Comparison of ENCODE assay signal across 1 cellular context in genomic region chr1:244272471-244273261, GRCh38.
TF ChIP-seq lines count a peak whose summit lies in the region.

No MANE protein-coding gene starts in this region.

TF ChIP-seq in K562, 482 proteins besides CTCF, POLR2A, EP300 and RAD21 (continued from another document):
- TF ChIP-seq, protein P1, sequence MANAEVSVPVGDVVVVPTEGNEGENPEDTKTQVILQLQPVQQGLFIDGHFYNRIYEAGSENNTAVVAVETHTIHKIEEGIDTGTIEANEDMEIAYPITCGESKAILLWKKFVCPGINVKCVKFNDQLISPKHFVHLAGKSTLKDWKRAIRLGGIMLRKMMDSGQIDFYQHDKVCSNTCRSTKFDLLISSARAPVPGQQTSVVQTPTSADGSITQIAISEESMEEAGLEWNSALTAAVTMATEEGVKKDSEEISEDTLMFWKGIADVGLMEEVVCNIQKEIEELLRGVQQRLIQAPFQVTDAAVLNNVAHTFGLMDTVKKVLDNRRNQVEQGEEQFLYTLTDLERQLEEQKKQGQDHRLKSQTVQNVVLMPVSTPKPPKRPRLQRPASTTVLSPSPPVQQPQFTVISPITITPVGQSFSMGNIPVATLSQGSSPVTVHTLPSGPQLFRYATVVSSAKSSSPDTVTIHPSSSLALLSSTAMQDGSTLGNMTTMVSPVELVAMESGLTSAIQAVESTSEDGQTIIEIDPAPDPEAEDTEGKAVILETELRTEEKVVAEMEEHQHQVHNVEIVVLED (CRISPR knock-in tag; IDR thresholded peaks at IDR 0.05): no peak
- TF ChIP-seq NFIC (IDR thresholded peaks at IDR 0.05) (peak; percentile 65), ZBED1 (IDR thresholded peaks at IDR 0.05) (no peak), LEF1 (IDR thresholded peaks at IDR 0.05) (0 out of 2 replicates have a peak, but pooled peaks have one; percentile 20), FOXM1 (IDR thresholded peaks at IDR 0.05; ENCODE audit: low read depth) (0 out of 2 replicates have a peak, but pooled peaks have one; percentile 30), FOXM1 (CRISPR knock-in tag; IDR thresholded peaks at IDR 0.05; ENCODE audit: low read depth) (no peak), DDX20 (tag; IDR thresholded peaks at IDR 0.05; ENCODE audit: low read depth) (no peak), ZNF384 (IDR thresholded peaks at IDR 0.05; ENCODE audit: low read depth, low read length) (peak; percentile 98), MAFK (IDR thresholded peaks at IDR 0.05; ENCODE audit: low read length) (no peak; the same call in 1 of the 2 replicates), BRD9 (IDR thresholded peaks at IDR 0.05; ENCODE audit: low read depth, partially characterized antibody) (peak; percentile 79), RBM15 (IDR thresholded peaks at IDR 0.05; ENCODE audit: insufficient read depth, low read length) (no peak), ASH1L (IDR thresholded peaks at IDR 0.05; ENCODE audit: borderline replicate concordance, low read depth, partially characterized antibody) (peak; percentile 70), RBM22 (IDR thresholded peaks at IDR 0.05; ENCODE audit: low read depth, low read length, poor library complexity, severe bottlenecking) (no peak), FOXO4 (CRISPR knock-in tag; IDR thresholded peaks at IDR 0.05) (no peak), ZFP30 (CRISPR knock-in tag; IDR thresholded peaks at IDR 0.05; ENCODE audit: borderline replicate concordance) (no peak), ZNF212 (CRISPR knock-in tag; IDR thresholded peaks at IDR 0.05) (no peak), MBD2 (IDR thresholded peaks at IDR 0.05; ENCODE audit: borderline replicate concordance, low read depth) (no peak), TFE3 (CRISPR knock-in tag; IDR thresholded peaks at IDR 0.05) (no peak), ELF2 (CRISPR knock-in tag; IDR thresholded peaks at IDR 0.05) (no peak), GATA2 (CRISPR knock-in tag; IDR thresholded peaks at IDR 0.05) (no peak), ZNF644 (tag; IDR thresholded peaks at IDR 0.05; ENCODE audit: low read depth) (no peak), CBFB (CRISPR knock-in tag; IDR thresholded peaks at IDR 0.05) (no peak), STAG1 (CRISPR knock-in tag; IDR thresholded peaks at IDR 0.05; ENCODE audit: borderline replicate concordance) (peak; percentile 77; the same call in 1 of the 2 replicates), SMAD4 (CRISPR knock-in tag; conservative IDR thresholded peaks at IDR 0.05) (no peak), BDP1 (IDR thresholded peaks at IDR 0.05; ENCODE audit: insufficient read depth, insufficient read length) (no peak), JUND (IDR thresholded peaks at IDR 0.05; ENCODE audit: borderline replicate concordance, low read depth, low read length) (peak; percentile 57; the same call in 1 of the 2 replicates), JUND (tag; IDR thresholded peaks at IDR 0.05; ENCODE audit: borderline replicate concordance, low read depth, low read length) (no peak; the same call in 2 of the 3 replicates), SLC30A9 (CRISPR knock-in tag; IDR thresholded peaks at IDR 0.05) (no peak), RB1 (IDR thresholded peaks at IDR 0.05; ENCODE audit: low read depth) (peak; percentile 86), CREB1 (IDR thresholded peaks at IDR 0.05) (0 out of 2 replicates have a peak, but pooled peaks have one; percentile 26), CREB1 (CRISPR knock-in tag; IDR thresholded peaks at IDR 0.05) (peak; percentile 54), BACH1 (tag; IDR thresholded peaks at IDR 0.05) (peak; percentile 34; the same call in 1 of the 2 replicates), SMARCC2 (IDR thresholded peaks at IDR 0.05; ENCODE audit: low read depth) (no peak), ZC3H8 (IDR thresholded peaks at IDR 0.05) (peak; percentile 70; the same call in 1 of the 2 replicates), ZSCAN32 (CRISPR knock-in tag; IDR thresholded peaks at IDR 0.05) (no peak), PYGO2 (tag; IDR thresholded peaks at IDR 0.05) (no peak), ZKSCAN8 (CRISPR knock-in tag; IDR thresholded peaks at IDR 0.05) (no peak), RAD51 (IDR thresholded peaks at IDR 0.05; ENCODE audit: borderline replicate concordance, low read depth) (peak; percentile 42; the same call in 1 of the 2 replicates), ZNF77 (CRISPR knock-in tag; IDR thresholded peaks at IDR 0.05) (no peak), NFYB (IDR thresholded peaks at IDR 0.05; ENCODE audit: extremely low read depth, insufficient read length) (no peak), NELFE (IDR thresholded peaks at IDR 0.05; ENCODE audit: insufficient read depth, insufficient read length) (no peak), FOXK1 (CRISPR knock-in tag; IDR thresholded peaks at IDR 0.05; ENCODE audit: borderline replicate concordance) (no peak)
- TF ChIP-seq, protein P2, sequence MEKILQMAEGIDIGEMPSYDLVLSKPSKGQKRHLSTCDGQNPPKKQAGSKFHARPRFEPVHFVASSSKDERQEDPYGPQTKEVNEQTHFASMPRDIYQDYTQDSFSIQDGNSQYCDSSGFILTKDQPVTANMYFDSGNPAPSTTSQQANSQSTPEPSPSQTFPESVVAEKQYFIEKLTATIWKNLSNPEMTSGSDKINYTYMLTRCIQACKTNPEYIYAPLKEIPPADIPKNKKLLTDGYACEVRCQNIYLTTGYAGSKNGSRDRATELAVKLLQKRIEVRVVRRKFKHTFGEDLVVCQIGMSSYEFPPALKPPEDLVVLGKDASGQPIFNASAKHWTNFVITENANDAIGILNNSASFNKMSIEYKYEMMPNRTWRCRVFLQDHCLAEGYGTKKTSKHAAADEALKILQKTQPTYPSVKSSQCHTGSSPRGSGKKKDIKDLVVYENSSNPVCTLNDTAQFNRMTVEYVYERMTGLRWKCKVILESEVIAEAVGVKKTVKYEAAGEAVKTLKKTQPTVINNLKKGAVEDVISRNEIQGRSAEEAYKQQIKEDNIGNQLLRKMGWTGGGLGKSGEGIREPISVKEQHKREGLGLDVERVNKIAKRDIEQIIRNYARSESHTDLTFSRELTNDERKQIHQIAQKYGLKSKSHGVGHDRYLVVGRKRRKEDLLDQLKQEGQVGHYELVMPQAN (IDR thresholded peaks at IDR 0.05; ENCODE audit: borderline replicate concordance): no peak
- TF ChIP-seq, protein P3, sequence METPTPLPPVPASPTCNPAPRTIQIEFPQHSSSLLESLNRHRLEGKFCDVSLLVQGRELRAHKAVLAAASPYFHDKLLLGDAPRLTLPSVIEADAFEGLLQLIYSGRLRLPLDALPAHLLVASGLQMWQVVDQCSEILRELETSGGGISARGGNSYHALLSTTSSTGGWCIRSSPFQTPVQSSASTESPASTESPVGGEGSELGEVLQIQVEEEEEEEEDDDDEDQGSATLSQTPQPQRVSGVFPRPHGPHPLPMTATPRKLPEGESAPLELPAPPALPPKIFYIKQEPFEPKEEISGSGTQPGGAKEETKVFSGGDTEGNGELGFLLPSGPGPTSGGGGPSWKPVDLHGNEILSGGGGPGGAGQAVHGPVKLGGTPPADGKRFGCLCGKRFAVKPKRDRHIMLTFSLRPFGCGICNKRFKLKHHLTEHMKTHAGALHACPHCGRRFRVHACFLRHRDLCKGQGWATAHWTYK (CRISPR knock-in tag; IDR thresholded peaks at IDR 0.05): no peak
- TF ChIP-seq, protein P4, sequence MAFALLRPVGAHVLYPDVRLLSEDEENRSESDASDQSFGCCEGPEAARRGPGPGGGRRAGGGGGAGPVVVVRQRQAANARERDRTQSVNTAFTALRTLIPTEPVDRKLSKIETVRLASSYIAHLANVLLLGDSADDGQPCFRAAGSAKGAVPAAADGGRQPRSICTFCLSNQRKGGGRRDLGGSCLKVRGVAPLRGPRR (CRISPR knock-in tag; IDR thresholded peaks at IDR 0.05): no peak
- TF ChIP-seq, protein P5, sequence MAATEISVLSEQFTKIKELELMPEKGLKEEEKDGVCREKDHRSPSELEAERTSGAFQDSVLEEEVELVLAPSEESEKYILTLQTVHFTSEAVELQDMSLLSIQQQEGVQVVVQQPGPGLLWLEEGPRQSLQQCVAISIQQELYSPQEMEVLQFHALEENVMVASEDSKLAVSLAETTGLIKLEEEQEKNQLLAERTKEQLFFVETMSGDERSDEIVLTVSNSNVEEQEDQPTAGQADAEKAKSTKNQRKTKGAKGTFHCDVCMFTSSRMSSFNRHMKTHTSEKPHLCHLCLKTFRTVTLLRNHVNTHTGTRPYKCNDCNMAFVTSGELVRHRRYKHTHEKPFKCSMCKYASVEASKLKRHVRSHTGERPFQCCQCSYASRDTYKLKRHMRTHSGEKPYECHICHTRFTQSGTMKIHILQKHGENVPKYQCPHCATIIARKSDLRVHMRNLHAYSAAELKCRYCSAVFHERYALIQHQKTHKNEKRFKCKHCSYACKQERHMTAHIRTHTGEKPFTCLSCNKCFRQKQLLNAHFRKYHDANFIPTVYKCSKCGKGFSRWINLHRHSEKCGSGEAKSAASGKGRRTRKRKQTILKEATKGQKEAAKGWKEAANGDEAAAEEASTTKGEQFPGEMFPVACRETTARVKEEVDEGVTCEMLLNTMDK (IDR thresholded peaks at IDR 0.05; ENCODE audit: borderline replicate concordance, insufficient read depth, low read depth, low read length, poor library complexity, severe bottlenecking): peak; percentile 75
- TF ChIP-seq, protein P6, sequence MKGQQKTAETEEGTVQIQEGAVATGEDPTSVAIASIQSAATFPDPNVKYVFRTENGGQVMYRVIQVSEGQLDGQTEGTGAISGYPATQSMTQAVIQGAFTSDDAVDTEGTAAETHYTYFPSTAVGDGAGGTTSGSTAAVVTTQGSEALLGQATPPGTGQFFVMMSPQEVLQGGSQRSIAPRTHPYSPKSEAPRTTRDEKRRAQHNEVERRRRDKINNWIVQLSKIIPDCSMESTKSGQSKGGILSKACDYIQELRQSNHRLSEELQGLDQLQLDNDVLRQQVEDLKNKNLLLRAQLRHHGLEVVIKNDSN (CRISPR knock-in tag; IDR thresholded peaks at IDR 0.05): 0 out of 2 replicates have a peak, but pooled peaks have one; percentile 10
TF ChIP-seq in K562: peak in this region for 50.
